In the genomic region with DNA sequence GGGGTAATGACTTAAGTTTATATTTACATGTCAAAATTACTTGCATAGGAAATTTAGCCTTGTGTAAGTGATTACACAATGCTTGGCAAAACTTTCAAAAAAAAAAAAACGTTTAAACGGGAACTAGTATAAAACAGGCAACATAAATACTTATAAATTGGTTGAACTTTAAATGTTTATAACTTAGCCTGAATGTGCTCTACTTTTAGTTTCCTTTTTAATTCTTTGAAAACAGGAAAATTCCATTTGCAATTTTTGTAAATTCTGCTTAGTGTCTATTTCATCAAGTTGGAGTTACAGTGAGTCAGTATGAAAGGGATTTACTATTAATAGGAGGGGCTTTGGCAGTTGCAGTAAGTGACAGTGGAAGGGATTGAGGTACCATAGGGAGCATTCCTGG, we compare ENCODE assay signal across 9 cellular contexts. TPM values are rescaled to one million over a fixed set of nuclear protein-coding genes. Genes with fewer than 3 reads are reported as not detected.
DNase-seq lines count a peak whose midpoint lies in the region; ATAC-seq, FAIRE-seq and TF ChIP-seq lines count a peak whose summit lies in the region.
"Had no signal": no experiment of that assay in that cellular context is flagged by ENCODE, and none has a peak within 500 bp of the region (broad histone marks: within the 10 kb centered on the region; RNA-seq: fewer than 3 reads in every experiment).

No MANE protein-coding gene starts in this region.

- peak overlapping the region; percentile 88 for H3K4me2 ChIP-seq in astrocyte (ENCODE audit: low read length)

- no peaks in the 10 kb centered on the region for H3K36me3 ChIP-seq in astrocyte (ENCODE audit: insufficient read depth, low read length)
- H3K36me3 ChIP-seq in liver (ENCODE audit: control insufficient read depth in 4 of 4, insufficient read depth in 3 of 4, low read depth in 1 of 4, low read length in 3 of 4): no peaks in the 10 kb centered on the region

- no peak overlapping the region for H2AFZ ChIP-seq in astrocyte (ENCODE audit: low read depth, low read length)

- no peak for ATAC-seq in stimulated activated naive CD8-positive, alpha-beta T cell treated with anti-CD3 and anti-CD28 coated beads, Interleukin-15, Interleukin-2, amounts not matched to agents 100 U/mL and 50 U/mL, for 24 hours

- H3K79me2 ChIP-seq in astrocyte (ENCODE audit: insufficient read depth, low read length): peaks cover 78% of the 10 kb centered on the region

- DNase-seq in stimulated activated naive CD8-positive, alpha-beta T cell treated with anti-CD3 and anti-CD28 coated beads, Interleukin-15, Interleukin-2, amounts not matched to agents 100 U/mL and 50 U/mL, for 24 hours: no peak
- DNase-seq in astrocyte (ENCODE audit: low read depth) (no peak), COR-L47 (lab: John Stamatoyannopoulos, UW) (no peak), AG08395 (ENCODE audit: low spot score) (no peak), inferior parietal cortex (ENCODE audit: extremely low spot score) (no peak), RWPE1 (ENCODE audit: low spot score) (no peak)
- DNase-seq: midbrain had no signal

- POLR2A ChIA-PET in RWPE1 (lab: Yijun Ruan, JAX; ENCODE audit: low non-redundant PET): no interaction called here

- peak overlapping the region; percentile 76 for H3K4me3 ChIP-seq in astrocyte (ENCODE audit: insufficient read depth, low read depth, low read length)
- H3K4me3 ChIP-seq in liver (ENCODE audit: low read depth in 1 of 3, low read length in 3 of 3): no peak overlapping the region

- H3K27me3 ChIP-seq in astrocyte (ENCODE audit: insufficient read depth, low read length) (no peaks in the 10 kb centered on the region), liver (ENCODE audit: control insufficient read depth in 4 of 4, insufficient read depth in 4 of 4, low read length in 3 of 4) (no peaks in the 10 kb centered on the region)

- WGBS in liver: 0% methylated on average over 2 of the region's 2 CpGs

- no peak for TF ChIP-seq RAD21 in liver (IDR thresholded peaks at IDR 0.05)

- H3K9me3 ChIP-seq in astrocyte (ENCODE audit: insufficient read depth, low read depth, low read length): no peaks in the 10 kb centered on the region
- no peaks in the 10 kb centered on the region for H3K9me3 ChIP-seq in liver (ENCODE audit: control insufficient read depth in 4 of 4, low read length in 3 of 4)

- CTCF ChIA-PET in RWPE1 (lab: Yijun Ruan, JAX): no interaction called here

- peaks cover 47% of the 10 kb centered on the region for H4K20me1 ChIP-seq in astrocyte (ENCODE audit: insufficient read depth, low read length)

- TF ChIP-seq CTCF in astrocyte (IDR thresholded peaks at IDR 0.05; ENCODE audit: insufficient read depth, low read depth, low read length): no peak
- TF ChIP-seq CTCF in liver (IDR thresholded peaks at IDR 0.05; ENCODE audit: low read depth, low read length, missing input control): no peak
- TF ChIP-seq CTCF in RWPE1 (conservative IDR thresholded peaks at IDR 0.05; ENCODE audit: low read depth): no peak

- no peaks in the 10 kb centered on the region for H3K9me3 Mint-ChIP-seq in stimulated activated naive CD8-positive, alpha-beta T cell treated with anti-CD3 and anti-CD28 coated beads, Interleukin-15, Interleukin-2, amounts not matched to agents 100 ng/mL and 50 ng/mL, for 24 hours
- no peaks in the 10 kb centered on the region for H3K9me3 Mint-ChIP-seq in astrocyte (ENCODE audit: unreplicated experiment)

- peak overlapping the region; percentile 97 for H3K4me3 Mint-ChIP-seq in stimulated activated naive CD8-positive, alpha-beta T cell treated with anti-CD3 and anti-CD28 coated beads, Interleukin-15, Interleukin-2, amounts not matched to agents 100 ng/mL and 50 ng/mL, for 24 hours
- H3K4me3 Mint-ChIP-seq in astrocyte (ENCODE audit: unreplicated experiment): peak overlapping the region; percentile 97

- peak overlapping the region; percentile 100 for H3K9ac ChIP-seq in astrocyte (ENCODE audit: low read length)
- H3K9ac ChIP-seq in liver (ENCODE audit: low read depth in 1 of 2, low read length in 2 of 2): peak overlapping the region in 1 of 2 donors; percentile 58

- H3K36me3 Mint-ChIP-seq in stimulated activated naive CD8-positive, alpha-beta T cell treated with anti-CD3 and anti-CD28 coated beads, Interleukin-15, Interleukin-2, amounts not matched to agents 100 ng/mL and 50 ng/mL, for 24 hours (ENCODE audit: low read depth): peaks cover 15% of the 10 kb centered on the region
- no peaks in the 10 kb centered on the region for H3K36me3 Mint-ChIP-seq in astrocyte (ENCODE audit: low read depth, unreplicated experiment)

- peak overlapping the region; percentile 99 for H3K27ac Mint-ChIP-seq in stimulated activated naive CD8-positive, alpha-beta T cell treated with anti-CD3 and anti-CD28 coated beads, Interleukin-15, Interleukin-2, amounts not matched to agents 100 ng/mL and 50 ng/mL, for 24 hours
- peak overlapping the region; percentile 99 for H3K27ac Mint-ChIP-seq in astrocyte (ENCODE audit: unreplicated experiment)

- H3K27ac ChIP-seq in astrocyte (ENCODE audit: low read depth, low read length): no peak overlapping the region
- peak overlapping the region; percentile 90 to 98 for H3K27ac ChIP-seq in liver (ENCODE audit: low read depth in 1 of 2, low read length in 2 of 2)
- no peak overlapping the region for H3K27ac ChIP-seq in RWPE1

- peaks cover 53% of the 10 kb centered on the region for H3K4me1 Mint-ChIP-seq in stimulated activated naive CD8-positive, alpha-beta T cell treated with anti-CD3 and anti-CD28 coated beads, Interleukin-15, Interleukin-2, amounts not matched to agents 100 ng/mL and 50 ng/mL, for 24 hours (ENCODE audit: low read depth)
- peaks cover 9% of the 10 kb centered on the region for H3K4me1 Mint-ChIP-seq in astrocyte (ENCODE audit: low read depth, unreplicated experiment)

- FAIRE-seq in astrocyte (lab: Jason Lieb, UNC): no peak

- H3K4me1 ChIP-seq in astrocyte (ENCODE audit: insufficient read depth, low read length) (no peaks in the 10 kb centered on the region), liver (ENCODE audit: control insufficient read depth in 4 of 4, insufficient read depth in 4 of 4, low read length in 3 of 4) (peaks cover 0 to 13% (median 8%) of the 10 kb centered on the region in 4 donors)

- no peaks in the 10 kb centered on the region for H3K27me3 Mint-ChIP-seq in stimulated activated naive CD8-positive, alpha-beta T cell treated with anti-CD3 and anti-CD28 coated beads, Interleukin-15, Interleukin-2, amounts not matched to agents 100 ng/mL and 50 ng/mL, for 24 hours
- no peaks in the 10 kb centered on the region for H3K27me3 Mint-ChIP-seq in astrocyte (ENCODE audit: low read depth, unreplicated experiment)

TF ChIP-seq in liver, 16 proteins besides CTCF, POLR2A, EP300 and RAD21:
- TF ChIP-seq FOXA2 (IDR thresholded peaks at IDR 0.05) (no peak), HNF4A (conservative IDR thresholded peaks at IDR 0.05) (no peak), TAF1 (conservative IDR thresholded peaks at IDR 0.05) (no peak), EGR1 (IDR thresholded peaks at IDR 0.05; ENCODE audit: low read depth in 2 of 2) (no peak), FOXA1 (IDR thresholded peaks at IDR 0.05) (no peak), NR2F2 (IDR thresholded peaks at IDR 0.05) (no peak), SP1 (IDR thresholded peaks at IDR 0.05) (no peak), GABPA (IDR thresholded peaks at IDR 0.05 in 1 of 2, conservative IDR thresholded peaks at IDR 0.05 in 1 of 2) (no peak)

RNA-seq across cellular contexts. Expression of gene STAG2, which starts 2.6 kb away (rescaled TPM):
- total RNA-seq in astrocyte (51.2 and 51.5 TPM in 2 replicates), liver (10 to 100 TPM; 32.5 to 71.0 TPM)
- polyA plus RNA-seq in liver: 10 to 100 TPM in 1 of 2 donors, 1 to 10 TPM in 1; 9.7 to 15.3 TPM

Comparison
In these comparisons a context has a peak if more than half of its experiments do, and no peak if none do; other contexts are left out.
1. H3K27ac ChIP-seq: peak in liver (2 of 2); none in astrocyte (single experiment) and RWPE1 (single experiment).